35 cellular contexts compared by ENCODE assay signal in the genomic region with DNA sequence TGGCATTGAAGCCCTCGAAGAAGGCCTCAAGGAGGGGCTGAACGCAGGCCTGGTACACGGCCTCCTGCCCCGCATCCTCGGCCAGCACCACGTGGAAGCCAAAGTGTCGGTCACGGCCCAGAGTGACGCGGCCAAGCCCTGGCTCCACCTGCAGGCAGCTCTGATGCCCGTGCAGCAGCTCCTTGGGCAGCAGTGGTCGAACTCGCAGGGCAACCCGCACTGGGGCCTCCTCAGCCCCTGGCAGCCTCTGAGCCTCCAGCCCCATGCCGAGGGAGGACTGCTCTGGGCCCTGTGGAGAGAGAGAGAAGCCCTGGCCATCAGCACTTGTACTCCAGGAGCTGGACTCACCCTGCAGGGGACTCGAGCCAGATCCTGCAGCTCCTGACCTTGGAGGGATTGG. TPM values are rescaled to one million over a fixed set of nuclear protein-coding genes. Genes with fewer than 3 reads are reported as not detected.
"Had no signal": no experiment of that assay in that cellular context is flagged by ENCODE, and none has a peak within 500 bp of the region (broad histone marks: within the 10 kb centered on the region; RNA-seq: fewer than 3 reads in every experiment).

No MANE protein-coding gene starts in this region.

- H3K27ac ChIP-seq: adrenal gland, body of pancreas, cardiac muscle cell, coronary artery, dorsolateral prefrontal cortex, gastroesophageal sphincter, stomach, tibial nerve had no signal

- H3K27me3 ChIP-seq: adrenal gland, body of pancreas, cardiac muscle cell, gastroesophageal sphincter had no signal

- H3K36me3 ChIP-seq: adrenal gland had no signal

- H3K9me3 Mint-ChIP-seq: activated T-helper 2 cell treated with anti-CD3 and anti-CD28 coated beads, Interferon-gamma antibody, Interleukin-2, Interleukin-4, amounts not matched to agents 10 μg/mL and 5 μg/mL and 100 μg/mL, durations not matched to agents 14 hours and 24 hours and 36 hours; effector memory CD8-positive, alpha-beta T cell; mesothelial cell of epicardium; naive B cell; stimulated activated memory B cell treated with anti-CD40 and anti-IgM and Interleukin-4, amounts not matched to agents 10 μg/mL and 1 μg/mL and 100 μg/mL, for 72 hours had no signal

- H3K9me3 ChIP-seq: adrenal gland, body of pancreas, gastroesophageal sphincter, stomach, tibial nerve had no signal

- H3K4me3 ChIP-seq: adrenal gland, body of pancreas, cardiac muscle cell, coronary artery, dorsolateral prefrontal cortex, gastroesophageal sphincter, stomach, tibial nerve had no signal

- H3K27ac Mint-ChIP-seq: activated CD4-positive, alpha-beta T cell treated with anti-CD3 and anti-CD28 coated beads for 36 hours; activated CD8-positive, alpha-beta memory T cell treated with anti-CD3 and anti-CD28 coated beads, Interleukin-2, amount 10 ng/mL, durations not matched to agents 7 days and 5 days; activated CD8-positive, alpha-beta T cell treated with anti-CD3 and anti-CD28 coated beads, Interleukin-2, amount 10 ng/mL, durations not matched to agents 7 days and 5 days; activated naive CD8-positive, alpha-beta T cell; activated T-helper 2 cell treated with anti-CD3 and anti-CD28 coated beads, Interferon-gamma antibody, Interleukin-2, Interleukin-4, amounts not matched to agents 10 μg/mL and 5 μg/mL and 100 μg/mL, durations not matched to agents 14 hours and 24 hours and 36 hours; effector memory CD8-positive, alpha-beta T cell; mesothelial cell of epicardium; naive B cell; stimulated activated memory B cell treated with anti-CD40 and anti-IgM and Interleukin-4, amounts not matched to agents 10 μg/mL and 1 μg/mL and 100 μg/mL, for 72 hours had no signal

- ATAC-seq: activated CD4-positive, alpha-beta T cell treated with anti-CD3 and anti-CD28 coated beads for 36 hours; activated CD8-positive, alpha-beta memory T cell treated with anti-CD3 and anti-CD28 coated beads, Interleukin-2, amount 10 ng/mL, durations not matched to agents 7 days and 5 days; activated CD8-positive, alpha-beta T cell treated with anti-CD3 and anti-CD28 coated beads, Interleukin-2, amount 10 ng/mL, durations not matched to agents 7 days and 5 days; body of pancreas; effector memory CD8-positive, alpha-beta T cell; gastroesophageal sphincter; left cardiac atrium; left ventricle myocardium superior; right cardiac atrium; stimulated activated memory B cell treated with anti-CD40 and anti-IgM and Interleukin-4, amounts not matched to agents 10 μg/mL and 1 μg/mL and 100 μg/mL, for 72 hours had no signal

- H3K36me3 Mint-ChIP-seq: activated CD8-positive, alpha-beta memory T cell treated with anti-CD3 and anti-CD28 coated beads, Interleukin-2, amount 10 ng/mL, durations not matched to agents 7 days and 5 days; activated naive CD8-positive, alpha-beta T cell; stimulated activated memory B cell treated with anti-CD40 and anti-IgM and Interleukin-4, amounts not matched to agents 10 μg/mL and 1 μg/mL and 100 μg/mL, for 72 hours had no signal

- H3K4me3 Mint-ChIP-seq: activated CD4-positive, alpha-beta T cell treated with anti-CD3 and anti-CD28 coated beads for 36 hours; activated CD8-positive, alpha-beta memory T cell treated with anti-CD3 and anti-CD28 coated beads, Interleukin-2, amount 10 ng/mL, durations not matched to agents 7 days and 5 days; activated CD8-positive, alpha-beta T cell treated with anti-CD3 and anti-CD28 coated beads, Interleukin-2, amount 10 ng/mL, durations not matched to agents 7 days and 5 days; effector memory CD8-positive, alpha-beta T cell; stimulated activated memory B cell treated with anti-CD40 and anti-IgM and Interleukin-4, amounts not matched to agents 10 μg/mL and 1 μg/mL and 100 μg/mL, for 72 hours had no signal

- DNase-seq: activated CD4-positive, alpha-beta T cell treated with anti-CD3 and anti-CD28 coated beads for 36 hours; activated CD4-positive, CD25-positive, alpha-beta regulatory T cell; activated CD8-positive, alpha-beta memory T cell treated with anti-CD3 and anti-CD28 coated beads, Interleukin-2, amount 10 ng/mL, durations not matched to agents 7 days and 5 days; activated CD8-positive, alpha-beta T cell treated with anti-CD3 and anti-CD28 coated beads, Interleukin-2, amount 10 ng/mL, durations not matched to agents 7 days and 5 days; activated naive CD4-positive, alpha-beta T cell treated with Interleukin-2 at 50 U/mL for 16 hours; activated T-cell treated with anti-CD3 and anti-CD28 coated beads, Interleukin-2, amount 50 U/mL, for 48 hours; adrenal gland; body of pancreas; effector memory CD8-positive, alpha-beta T cell; hippocampal formation; left cardiac atrium; left ventricle myocardium superior; naive B cell; occipital lobe; stimulated activated CD4-positive, alpha-beta T cell treated with anti-CD3 and anti-CD28 coated beads, Interleukin-4, amount 100 ng/mL, for 24 hours; stimulated activated CD8-positive, alpha-beta memory T cell treated with anti-CD3 and anti-CD28 coated beads, Interleukin-4, amount 100 ng/mL, for 48 hours; stomach had no signal

RNA-seq across cellular contexts. Expression of a gene that starts 26.5 kb away (rescaled TPM):
- total RNA-seq: activated CD8-positive, alpha-beta T cell treated with anti-CD3 and anti-CD28 coated beads, Interleukin-2, amount 10 ng/mL, durations not matched to agents 7 days and 5 days; activated T-helper 2 cell treated with anti-CD3 and anti-CD28 coated beads, Interferon-gamma antibody, Interleukin-2, Interleukin-4, amounts not matched to agents 10 μg/mL and 5 μg/mL and 100 μg/mL, durations not matched to agents 14 hours and 24 hours and 36 hours; endothelial cell of umbilical vein; T-helper 1 cell treated with Interleukin-12 subunit alpha and Interleukin-12 subunit beta and Interleukin-4 antibody, amounts not matched to agents 30 ng/mL and 1 ng/mL, for 36 hours had no signal
- polyA plus RNA-seq: neural cell had no signal

RNA-seq across cellular contexts. Expression of a gene that starts 37.9 kb away (rescaled TPM):
- total RNA-seq: activated CD4-positive, alpha-beta T cell treated with anti-CD3 and anti-CD28 coated beads for 36 hours; activated CD8-positive, alpha-beta memory T cell treated with anti-CD3 and anti-CD28 coated beads, Interleukin-2, amount 10 ng/mL, durations not matched to agents 7 days and 5 days; activated CD8-positive, alpha-beta T cell treated with anti-CD3 and anti-CD28 coated beads, Interleukin-2, amount 10 ng/mL, durations not matched to agents 7 days and 5 days; activated T-helper 2 cell treated with anti-CD3 and anti-CD28 coated beads, Interferon-gamma antibody, Interleukin-2, Interleukin-4, amounts not matched to agents 10 μg/mL and 5 μg/mL and 100 μg/mL, durations not matched to agents 14 hours and 24 hours and 36 hours; aorta; endothelial cell of umbilical vein; fibroblast of villous mesenchyme; left cardiac atrium; left ventricle myocardium superior; lung microvascular endothelial cell; right cardiac atrium; skeletal muscle tissue; stomach; T-helper 1 cell treated with Interleukin-12 subunit alpha and Interleukin-12 subunit beta and Interleukin-4 antibody, amounts not matched to agents 30 ng/mL and 1 ng/mL, for 36 hours; urinary bladder had no signal
